Comparison of ENCODE assay signal across 8 cellular contexts in genomic region chr12:44847888-44848770, GRCh38. TPM values are rescaled to one million over a fixed set of nuclear protein-coding genes. Genes with fewer than 3 reads are reported as not detected.
DNase-seq lines count a peak whose midpoint lies in the region; ATAC-seq and TF ChIP-seq lines count a peak whose summit lies in the region.

No MANE protein-coding gene starts in this region.

- TF ChIP-seq CTCF in spleen (IDR thresholded peaks at IDR 0.05 in 8 of 11, conservative IDR thresholded peaks at IDR 0.05 in 3 of 11), result no peak
- TF ChIP-seq CTCF in breast epithelium (IDR thresholded peaks at IDR 0.05), result no peak
- no peak for TF ChIP-seq CTCF in nephron progenitor cell (IDR thresholded peaks at IDR 0.05)

- H3K9me3 ChIP-seq in spleen, result no peaks in the 10 kb centered on the region
- H3K9me3 ChIP-seq in breast epithelium, result no peaks in the 10 kb centered on the region

- peak; percentile 57 to 65 for DNase-seq in activated CD4-positive, alpha-beta T cell treated with anti-CD3 and anti-CD28 coated beads, Interleukin-2, amount 50 U/mL, for 48 hours
- DNase-seq in spleen (peak; percentile 77), NCI-H187 treated with DMSO at 0.1 percent for 48 hours (lab: John Stamatoyannopoulos, UW) (no peak), breast epithelium (ENCODE audit: low spot score in 2 of 2) (no peak), nephron progenitor cell (no peak), AML-193 (lab: John Stamatoyannopoulos, UW) (no peak)

- H3K4me1 Mint-ChIP-seq in nephron progenitor cell, result peaks cover 4% of the 10 kb centered on the region

- intact Hi-C loops in spleen (cut with DNase I; ENCODE audit: low total_unique reads), result no loop called here
- intact Hi-C loops in breast epithelium (cut with DNase I; ENCODE audit: low total_unique reads), result no loop called here

- no peak overlapping the region for H3K27ac Mint-ChIP-seq in nephron progenitor cell

- peak overlapping the region in 1 of 8 donors; percentile 1 for H3K4me3 ChIP-seq in spleen
- no peak overlapping the region for H3K4me3 ChIP-seq in breast epithelium

- H3K36me3 Mint-ChIP-seq in nephron progenitor cell (ENCODE audit: low read depth), result no peaks in the 10 kb centered on the region

- H3K4me3 Mint-ChIP-seq in nephron progenitor cell, result no peak overlapping the region

- H3K27ac ChIP-seq in spleen (peak overlapping the region; percentile 31 to 84 (median 66)), breast epithelium (no peak overlapping the region)

- peak; percentile 91 for ATAC-seq in GM19023 (IDR thresholded peaks at IDR 0.05; ENCODE audit: unreplicated experiment)
- peak; percentile 60 for ATAC-seq in HG03060 (IDR thresholded peaks at IDR 0.05; ENCODE audit: low read depth, unreplicated experiment)

- H3K27me3 Mint-ChIP-seq in nephron progenitor cell (ENCODE audit: low read depth, poor library complexity), result no peaks in the 10 kb centered on the region

- H3K36me3 ChIP-seq in spleen (no peaks in the 10 kb centered on the region), breast epithelium (no peaks in the 10 kb centered on the region)

- H3K27me3 ChIP-seq in spleen (replicated peaks in 1 of 7) (no peaks in the 10 kb centered on the region), breast epithelium (no peaks in the 10 kb centered on the region)

- TF ChIP-seq POLR2A in spleen (IDR thresholded peaks at IDR 0.05) (no peak), breast epithelium (IDR thresholded peaks at IDR 0.05) (no peak)

- no peaks in the 10 kb centered on the region for H3K9me3 Mint-ChIP-seq in nephron progenitor cell

- H3K4me1 ChIP-seq in spleen (peaks cover 0 to 17% (median 2%) of the 10 kb centered on the region in 6 donors), breast epithelium (no peaks in the 10 kb centered on the region)

- WGBS in spleen, 5 donors, result 39 to 50% (median 43%) methylated on average over 6 of the region's 6 CpGs

RNA-seq across cellular contexts. Expression of gene NELL2, which starts 28.0 kb away (rescaled TPM):
- 10 to 100 TPM in 3 of 7 donors, 1 to 10 TPM in 4; 5.1 to 21.8 (median 10.0) TPM for total RNA-seq in spleen
- polyA plus RNA-seq in spleen, result 1 to 10 TPM; 1.0 to 1.9 (median 1.7) TPM
- 10 to 100 TPM in 1 of 3 donors, 1 to 10 TPM in 2; 4.9 to 10.1 (median 9.9) TPM for total RNA-seq in breast epithelium

Comparison
In these comparisons a context has a peak if more than half of its experiments do, and no peak if none do; other contexts are left out.
1. DNase-seq: peak in activated CD4-positive, alpha-beta T cell treated with anti-CD3 and anti-CD28 coated beads, Interleukin-2, amount 50 U/mL, for 48 hours (2 of 2) and spleen (single experiment); none in NCI-H187 treated with DMSO at 0.1 percent for 48 hours (single experiment), breast epithelium (0 of 2), nephron progenitor cell (single experiment) and AML-193 (0 of 2).
2. H3K27ac ChIP-seq: peak in spleen (8 of 8); none in breast epithelium (0 of 2).